Comparison of ENCODE assay signal across 23 cellular contexts in genomic region chr18:69240275-69240674, GRCh38.
A peak's percentile ranks its signal among the peaks of the same experiment; 100 is the strongest.
DNase-seq lines count a peak whose midpoint lies in the region; ATAC-seq, FAIRE-seq and TF ChIP-seq lines count a peak whose summit lies in the region.
"Had no signal": no experiment of that assay in that cellular context is flagged by ENCODE, and none has a peak within 500 bp of the region (broad histone marks: within the 10 kb centered on the region; RNA-seq: fewer than 3 reads in every experiment).

No MANE protein-coding gene starts in this region.

- H3K4me1 ChIP-seq in cardiac muscle cell (ENCODE audit: low read depth) (peaks cover 4% of the 10 kb centered on the region), A549 (no peaks in the 10 kb centered on the region), IMR-90 (ENCODE audit: control insufficient read depth, insufficient read depth, low read length) (peaks cover 2% of the 10 kb centered on the region; the same call in 1 of the 2 replicates), kidney (ENCODE audit: control insufficient read depth in 1 of 2, insufficient read depth in 1 of 2, low read depth in 1 of 2, low read length in 2 of 2) (no peaks in the 10 kb centered on the region)
- H3K4me1 ChIP-seq: BLaER1 treated with 17β-estradiol and CSF1 and Interleukin-3, amounts not matched to agents 10 nM and 100 nM had no signal

- H3K36me3 ChIP-seq in cardiac muscle cell: no peaks in the 10 kb centered on the region
- no peaks in the 10 kb centered on the region for H3K36me3 ChIP-seq in IMR-90 (ENCODE audit: control insufficient read depth, insufficient read depth, low read length)
- H3K36me3 ChIP-seq in kidney (ENCODE audit: control insufficient read depth in 1 of 2, insufficient read depth in 2 of 2, low read length in 2 of 2): no peaks in the 10 kb centered on the region
- H3K36me3 ChIP-seq: BLaER1 treated with 17β-estradiol and CSF1 and Interleukin-3, amounts not matched to agents 10 nM and 100 nM had no signal

- dilution Hi-C loops in IMR-90 (cut with HindIII; ENCODE audit: low sequenced_read_pairs, unreplicated experiment): no loop called here

- in situ Hi-C loops in IMR-90 (cut with MboI; ENCODE audit: low sequenced_read_pairs): no loop called here

- CTCF ChIA-PET in A549 (lab: Yijun Ruan, JAX): no interaction called here
- CTCF ChIA-PET in IMR-90 (lab: Yijun Ruan, JAX): no interaction called here

- no peak overlapping the region for H4K8ac ChIP-seq in IMR-90 (ENCODE audit: low read depth in 2 of 2, low read length in 2 of 2)

- ATAC-seq in Right ventricle myocardium superior (ENCODE audit: poor library complexity) (no peak), A549 (no peak), IMR-90 (ENCODE audit: low read depth) (no peak), HG03565 (IDR thresholded peaks at IDR 0.05; ENCODE audit: unreplicated experiment) (no peak), HG02763 (IDR thresholded peaks at IDR 0.05; ENCODE audit: unreplicated experiment) (no peak)
- ATAC-seq: CD8-positive, alpha-beta T cell; GM12878 had no signal

- H4K20me1 ChIP-seq in IMR-90 (ENCODE audit: insufficient read depth, low read length): no peaks in the 10 kb centered on the region
- H4K20me1 ChIP-seq: BLaER1 treated with 17β-estradiol and CSF1 and Interleukin-3, amounts not matched to agents 10 nM and 100 nM had no signal

- H3K9me1 ChIP-seq in IMR-90 (ENCODE audit: insufficient read depth, low read length): no peaks in the 10 kb centered on the region

- no peak overlapping the region for H2BK15ac ChIP-seq in IMR-90 (ENCODE audit: low read depth, low read length)

- H4K5ac ChIP-seq in IMR-90 (ENCODE audit: low read depth, low read length): no peak overlapping the region

- peak overlapping the region; percentile 10 for H3K27ac ChIP-seq in cardiac muscle cell
- no peak overlapping the region for H3K27ac ChIP-seq in A549
- H3K27ac ChIP-seq in IMR-90 (ENCODE audit: insufficient read depth, low read length): no peak overlapping the region
- H3K27ac ChIP-seq in kidney (ENCODE audit: low read depth in 2 of 2, low read length in 2 of 2): no peak overlapping the region
- H3K27ac ChIP-seq: BLaER1 treated with 17β-estradiol and CSF1 and Interleukin-3, amounts not matched to agents 10 nM and 100 nM; C4-2B had no signal

- POLR2A ChIA-PET in A549 (lab: Yijun Ruan, JAX) (no interaction called here), IMR-90 (lab: Charles Lee; ENCODE audit: unreplicated experiment) (no interaction called here)

- H2AK5ac ChIP-seq in IMR-90 (ENCODE audit: low read depth, low read length): no peak overlapping the region

- TF ChIP-seq POLR2A in A549 (IDR thresholded peaks at IDR 0.05; ENCODE audit: low read length) (no peak), IMR-90 (IDR thresholded peaks at IDR 0.05; ENCODE audit: low read depth, low read length) (no peak)

- no peaks in the 10 kb centered on the region for H3K27me3 ChIP-seq in cardiac muscle cell
- H3K27me3 ChIP-seq in IMR-90 (ENCODE audit: control insufficient read depth, insufficient read depth, low read length): no peaks in the 10 kb centered on the region
- H3K27me3 ChIP-seq: BLaER1 treated with 17β-estradiol and CSF1 and Interleukin-3, amounts not matched to agents 10 nM and 100 nM had no signal

- no peak overlapping the region for H3K4ac ChIP-seq in IMR-90 (ENCODE audit: low read depth, low read length)

- H3K18ac ChIP-seq in IMR-90 (ENCODE audit: low read depth, low read length): no peak overlapping the region

- H3K79me1 ChIP-seq in IMR-90 (ENCODE audit: low read depth in 1 of 2, low read length in 2 of 2): no peaks in the 10 kb centered on the region

- no peak overlapping the region for H2BK20ac ChIP-seq in IMR-90 (ENCODE audit: low read depth, low read length)

- TF ChIP-seq EP300 in A549 (IDR thresholded peaks at IDR 0.05): no peak

- no peak overlapping the region for H2AFZ ChIP-seq in IMR-90 (replicated peaks; ENCODE audit: low read length, poor library complexity)

- DNase-seq in cardiac muscle cell (ENCODE audit: low read depth in 1 of 2, low spot score in 1 of 2) (no peak), Right ventricle myocardium superior (no peak), A549 (ENCODE audit: low read depth in 1 of 2, low spot score in 1 of 2) (no peak), IMR-90 (no peak), NCI-H82 treated with DMSO at 0.1 percent for 48 hours (lab: John Stamatoyannopoulos, UW; ENCODE audit: unreplicated experiment) (peak; percentile 75), kidney (no peak)
- DNase-seq: 8988T; AML-193; CD4-positive, alpha-beta T cell; CD8-positive, alpha-beta T cell; DMS153; DMS53; DMS79; DND-41; EL; GDM1 had no signal

- no peaks in the 10 kb centered on the region for H3K9me3 ChIP-seq in cardiac muscle cell (ENCODE audit: low read depth)
- no peaks in the 10 kb centered on the region for H3K9me3 ChIP-seq in A549
- H3K9me3 ChIP-seq in IMR-90 (ENCODE audit: control insufficient read depth, insufficient read depth, low read length): no peaks in the 10 kb centered on the region
- H3K9me3 ChIP-seq in kidney (ENCODE audit: control insufficient read depth in 1 of 2, low read length in 2 of 2): no peaks in the 10 kb centered on the region
- H3K9me3 ChIP-seq: BLaER1 treated with 17β-estradiol and CSF1 and Interleukin-3, amounts not matched to agents 10 nM and 100 nM had no signal

- H3K23ac ChIP-seq in IMR-90 (ENCODE audit: low read depth, low read length): no peak overlapping the region

- no peak overlapping the region for H2AK9ac ChIP-seq in IMR-90 (replicated peaks; ENCODE audit: low read depth, low read length, poor library complexity)

- 21% methylated on average over 3 of the region's 3 CpGs for WGBS in A549 (ENCODE audit: missing lambda C conversion rate)
- no CpG with 5 or more reads among the region's 3 CpGs for WGBS in IMR-90 (ENCODE audit: extremely low coverage in 2 of 2, insufficient read length in 1 of 2), 2 experiments

- H3K9ac ChIP-seq in IMR-90 (ENCODE audit: low read depth, low read length): no peak overlapping the region
- no peak overlapping the region for H3K9ac ChIP-seq in kidney (ENCODE audit: low read length in 2 of 2)
- H3K9ac ChIP-seq: BLaER1 treated with 17β-estradiol and CSF1 and Interleukin-3, amounts not matched to agents 10 nM and 100 nM had no signal

- no peak overlapping the region for H4K91ac ChIP-seq in IMR-90 (ENCODE audit: insufficient read depth, low read depth, low read length)

- FAIRE-seq in A549 (lab: Jason Lieb, UNC) (no peak), kidney (lab: Jason Lieb, UNC) (no peak)
- FAIRE-seq: GM12878, GM12892, GM18507 had no signal

- H3K14ac ChIP-seq in IMR-90 (replicated peaks; ENCODE audit: low read depth, low read length): no peak overlapping the region

- H3K4me2 ChIP-seq in A549 (no peak overlapping the region), IMR-90 (ENCODE audit: low read depth, low read length) (no peak overlapping the region)
- H3K4me2 ChIP-seq: BLaER1 treated with 17β-estradiol and CSF1 and Interleukin-3, amounts not matched to agents 10 nM and 100 nM had no signal

- no peak overlapping the region for H2BK5ac ChIP-seq in IMR-90 (ENCODE audit: low read depth, low read length, poor library complexity, severe bottlenecking)

- no peak overlapping the region for H3K4me3 ChIP-seq in cardiac muscle cell
- H3K4me3 ChIP-seq in A549: no peak overlapping the region
- H3K4me3 ChIP-seq in IMR-90 (ENCODE audit: insufficient read depth, low read depth, low read length): no peak overlapping the region
- H3K4me3 ChIP-seq in kidney (ENCODE audit: low read length in 2 of 2): no peak overlapping the region
- H3K4me3 ChIP-seq: BLaER1 treated with 17β-estradiol and CSF1 and Interleukin-3, amounts not matched to agents 10 nM and 100 nM; GM12878 had no signal

- no TSS peak for BruUV-seq in IMR-90 (replicated peaks; lab: Mats Ljungman, UMichigan)

- no peak overlapping the region for H3K56ac ChIP-seq in IMR-90 (ENCODE audit: extremely low read depth, insufficient read depth, low read length)

- no peak overlapping the region for H2BK120ac ChIP-seq in IMR-90 (ENCODE audit: low read depth, low read length)

- no peak for TF ChIP-seq RAD21 in A549 (conservative IDR thresholded peaks at IDR 0.05 in 1 of 2, IDR thresholded peaks at IDR 0.05 in 1 of 2)
- TF ChIP-seq RAD21 in IMR-90 (IDR thresholded peaks at IDR 0.05; ENCODE audit: low read length): no peak

- no peak for TF ChIP-seq CTCF in cardiac muscle cell (IDR thresholded peaks at IDR 0.05; ENCODE audit: low read depth, low read length)
- TF ChIP-seq CTCF in A549 (IDR thresholded peaks at IDR 0.05): no peak
- no peak for TF ChIP-seq CTCF in IMR-90 (conservative IDR thresholded peaks at IDR 0.05; ENCODE audit: low read depth, low read length)
- no peak for TF ChIP-seq CTCF in kidney (IDR thresholded peaks at IDR 0.05; ENCODE audit: borderline replicate concordance, extremely low read depth, insufficient read depth)

- intact Hi-C loops in Right ventricle myocardium superior (cut with DNase I): no loop called here
- intact Hi-C loops in IMR-90 (cut with micrococcal nuclease): no loop called here
- intact Hi-C loops in kidney (cut with DNase I): no loop called here

TF ChIP-seq in A549, 52 proteins besides CTCF, POLR2A, EP300 and RAD21:
- TF ChIP-seq MAFK (IDR thresholded peaks at IDR 0.05; ENCODE audit: partially characterized antibody): peak; percentile 4
- no peak for TF ChIP-seq RFX5 (IDR thresholded peaks at IDR 0.05)
TF ChIP-seq in A549: peak in this region for 1.

TF ChIP-seq in IMR-90, 13 proteins besides CTCF, POLR2A, EP300 and RAD21:
- TF ChIP-seq NFE2L2 (IDR thresholded peaks at IDR 0.05; ENCODE audit: low read depth, low read length): no peak
- peak; percentile 69 for TF ChIP-seq MAFK (IDR thresholded peaks at IDR 0.05; ENCODE audit: low read depth, low read length)
